Comparison of ENCODE assay signal across 22 cellular contexts in the genomic region with DNA sequence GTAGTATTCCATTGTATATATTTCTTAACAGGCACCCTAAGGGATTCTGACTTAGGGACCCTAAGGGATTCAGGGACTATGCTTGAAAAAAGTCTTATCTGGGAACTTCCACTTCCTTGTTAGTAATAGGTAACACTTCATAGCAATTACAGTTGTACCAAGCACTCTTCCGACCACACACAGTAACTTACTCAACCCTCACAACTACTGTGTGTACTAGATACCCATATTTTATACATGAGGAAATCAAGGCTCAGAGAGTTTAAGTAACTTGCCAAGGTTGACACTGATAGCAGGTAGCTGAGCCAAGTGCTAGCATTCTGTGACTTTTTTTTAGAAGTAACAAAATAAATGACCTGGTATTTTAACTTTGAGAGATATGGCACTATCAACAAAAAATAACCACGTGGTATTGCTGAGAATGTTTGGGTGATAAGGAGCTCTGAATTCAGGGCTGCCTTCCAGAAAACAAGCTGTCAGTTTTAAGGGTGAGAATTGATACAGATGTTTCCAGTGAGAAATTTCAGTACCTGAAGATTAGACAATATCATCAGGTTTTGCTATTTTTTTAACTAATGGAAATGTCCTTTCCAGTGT.
"Had no signal": no experiment of that assay in that cellular context is flagged by ENCODE, and none has a peak within 500 bp of the region (broad histone marks: within the 10 kb centered on the region; RNA-seq: fewer than 3 reads in every experiment).

No MANE protein-coding gene starts in this region.

- H3K9me3 ChIP-seq: colonic mucosa, gastroesophageal sphincter, left lung, lower lobe of right lung, mucosa of descending colon had no signal

- H3K4me3 ChIP-seq: colonic mucosa, esophagus squamous epithelium, gastroesophageal sphincter, heart left ventricle, hepatocyte, left lung, lower lobe of right lung, mucosa of descending colon had no signal

- FAIRE-seq: endometrium, frontal cortex, kidney had no signal

- H3K27ac ChIP-seq: colonic mucosa, epithelial cell of prostate, esophagus squamous epithelium, gastroesophageal sphincter, heart left ventricle, hepatocyte, left lung, lower lobe of right lung had no signal

- H3K27me3 ChIP-seq: colonic mucosa, esophagus squamous epithelium, gastroesophageal sphincter, heart left ventricle, hepatocyte, left lung had no signal

- ATAC-seq: effector memory CD8-positive, alpha-beta T cell; esophagus mucosa; gastroesophageal sphincter; left lung; left ventricle myocardium superior; lower lobe of right lung; naive thymus-derived CD8-positive, alpha-beta T cell had no signal

- H3K4me1 ChIP-seq: colonic mucosa, esophagus squamous epithelium, gastroesophageal sphincter, heart left ventricle, left lung, lower lobe of right lung had no signal

- H3K36me3 ChIP-seq: colonic mucosa, esophagus squamous epithelium, gastroesophageal sphincter, heart left ventricle, left lung, lower lobe of right lung had no signal

- DNase-seq: colonic mucosa; cortex of kidney; effector CD8-positive, alpha-beta T cell; effector memory CD8-positive, alpha-beta T cell; esophagus squamous epithelium; heart left ventricle; hypothalamus; immature natural killer cell; islet precursor cell; kidney; left lung; left ventricle myocardium superior; lower lobe of right lung; naive B cell; naive thymus-derived CD8-positive, alpha-beta T cell had no signal
